In genomic region chr6:693737-694038, GRCh38 we compare ENCODE assay signal across 8 cellular contexts. TPM values are rescaled to one million over a fixed set of nuclear protein-coding genes. Genes with fewer than 3 reads are reported as not detected.
DNase-seq lines count a peak whose midpoint lies in the region; ATAC-seq and TF ChIP-seq lines count a peak whose summit lies in the region.

No MANE protein-coding gene starts in this region.

- H3K9ac ChIP-seq in liver (ENCODE audit: low read depth in 1 of 2, low read length in 2 of 2) = no peak overlapping the region

- TF ChIP-seq CTCF in cardiac muscle cell (IDR thresholded peaks at IDR 0.05; ENCODE audit: low read depth, low read length) (no peak), liver (IDR thresholded peaks at IDR 0.05; ENCODE audit: low read depth, low read length, missing input control) (no peak), upper lobe of left lung (IDR thresholded peaks at IDR 0.05) (no peak)

- H3K4me1 ChIP-seq in cardiac muscle cell (ENCODE audit: low read depth) (peaks cover 4% of the 10 kb centered on the region), liver (ENCODE audit: control insufficient read depth in 4 of 4, insufficient read depth in 4 of 4, low read length in 3 of 4) (peaks cover 2 to 14% (median 7%) of the 10 kb centered on the region in 4 donors), upper lobe of left lung (peaks cover 10 to 22% (median 14%) of the 10 kb centered on the region in 4 donors)

- H3K36me3 Mint-ChIP-seq in activated naive CD8-positive, alpha-beta T cell treated with anti-CD3 and anti-CD28 coated beads, Interleukin-2, amount 10 ng/mL, durations not matched to agents 7 days and 5 days = peaks cover 2% of the 10 kb centered on the region

- intact Hi-C loops in left cardiac atrium (cut with DNase I) = no loop called here

- H3K9me3 ChIP-seq in cardiac muscle cell (ENCODE audit: low read depth) = no peaks in the 10 kb centered on the region
- H3K9me3 ChIP-seq in liver (ENCODE audit: control insufficient read depth in 4 of 4, low read length in 3 of 4) = no peaks in the 10 kb centered on the region
- no peaks in the 10 kb centered on the region for H3K9me3 ChIP-seq in upper lobe of left lung

- H3K27me3 Mint-ChIP-seq in activated naive CD8-positive, alpha-beta T cell treated with anti-CD3 and anti-CD28 coated beads, Interleukin-2, amount 10 ng/mL, durations not matched to agents 7 days and 5 days = no peaks in the 10 kb centered on the region

- H3K9me3 Mint-ChIP-seq in activated naive CD8-positive, alpha-beta T cell treated with anti-CD3 and anti-CD28 coated beads, Interleukin-2, amount 10 ng/mL, durations not matched to agents 7 days and 5 days = no peaks in the 10 kb centered on the region

- H3K36me3 ChIP-seq in cardiac muscle cell = no peaks in the 10 kb centered on the region
- no peaks in the 10 kb centered on the region for H3K36me3 ChIP-seq in liver (ENCODE audit: control insufficient read depth in 4 of 4, insufficient read depth in 3 of 4, low read depth in 1 of 4, low read length in 3 of 4)
- H3K36me3 ChIP-seq in upper lobe of left lung = peaks cover 0 to 6% (median 3%) of the 10 kb centered on the region in 4 donors

- no peaks in the 10 kb centered on the region for H3K27me3 ChIP-seq in cardiac muscle cell
- H3K27me3 ChIP-seq in liver (ENCODE audit: control insufficient read depth in 4 of 4, insufficient read depth in 4 of 4, low read length in 3 of 4) = no peaks in the 10 kb centered on the region
- no peaks in the 10 kb centered on the region for H3K27me3 ChIP-seq in upper lobe of left lung

- DNase-seq in cardiac muscle cell (ENCODE audit: low read depth in 1 of 2, low spot score in 1 of 2) (no peak), left cardiac atrium (no peak), upper lobe of left lung (peak in 1 of 2 donors; percentile 22), superior temporal gyrus (ENCODE audit: extremely low spot score) (no peak)
- DNase-seq in activated naive CD8-positive, alpha-beta T cell treated with anti-CD3 and anti-CD28 coated beads, Interleukin-2, amount 10 ng/mL, durations not matched to agents 7 days and 5 days = no peak

- no peak for TF ChIP-seq POLR2A in upper lobe of left lung (IDR thresholded peaks at IDR 0.05)

- TF ChIP-seq EP300 in upper lobe of left lung (IDR thresholded peaks at IDR 0.05) = no peak

- H3K4me3 Mint-ChIP-seq in activated naive CD8-positive, alpha-beta T cell treated with anti-CD3 and anti-CD28 coated beads, Interleukin-2, amount 10 ng/mL, durations not matched to agents 7 days and 5 days = peak overlapping the region; percentile 97

- H3K27ac ChIP-seq in cardiac muscle cell = no peak overlapping the region
- H3K27ac ChIP-seq in liver (ENCODE audit: low read depth in 1 of 2, low read length in 2 of 2) = no peak overlapping the region
- no peak overlapping the region for H3K27ac ChIP-seq in upper lobe of left lung

- H3K27ac Mint-ChIP-seq in activated naive CD8-positive, alpha-beta T cell treated with anti-CD3 and anti-CD28 coated beads, Interleukin-2, amount 10 ng/mL, durations not matched to agents 7 days and 5 days = peak overlapping the region; percentile 96

- 91% methylated on average over 12 of the region's 12 CpGs for WGBS in liver
- WGBS in upper lobe of left lung, 2 donors = 98% methylated on average over 9 to 12 of the region's 12 CpGs

- POLR2A ChIA-PET in activated naive CD8-positive, alpha-beta T cell treated with anti-CD3 and anti-CD28 coated beads, Interleukin-2, amount 10 ng/mL, durations not matched to agents 7 days and 5 days (lab: Charles Lee) = interaction anchor here (1.1 to 2.6 kb wide), 6 partner anchors 8 to 302 kb away, joined by 3 to 29 read pairs (median 8); partner anchors contain the start of gene IRF4

- ATAC-seq in left cardiac atrium = no peak
- ATAC-seq in activated naive CD8-positive, alpha-beta T cell treated with anti-CD3 and anti-CD28 coated beads, Interleukin-2, amount 10 ng/mL, durations not matched to agents 7 days and 5 days (ENCODE audit: low read depth) = no peak
- no peak for ATAC-seq in upper lobe of left lung (ENCODE audit: low FRiP score in 2 of 2)
- no peak for ATAC-seq in GM21786 (IDR thresholded peaks at IDR 0.05; ENCODE audit: unreplicated experiment)
- ATAC-seq in GM18858 (IDR thresholded peaks at IDR 0.05; ENCODE audit: unreplicated experiment) = no peak

- peak overlapping the region; percentile 51 for H3K4me3 ChIP-seq in cardiac muscle cell
- peak overlapping the region in 2 of 3 donors; percentile 91 to 96 for H3K4me3 ChIP-seq in liver (ENCODE audit: low read depth in 1 of 3, low read length in 3 of 3)
- H3K4me3 ChIP-seq in upper lobe of left lung = peak overlapping the region in 3 of 4 donors; percentile 83 to 97 (median 95)

- TF ChIP-seq RAD21 in liver (IDR thresholded peaks at IDR 0.05) = no peak

- H3K4me1 Mint-ChIP-seq in activated naive CD8-positive, alpha-beta T cell treated with anti-CD3 and anti-CD28 coated beads, Interleukin-2, amount 10 ng/mL, durations not matched to agents 7 days and 5 days = peaks cover 27% of the 10 kb centered on the region

TF ChIP-seq in liver, 16 proteins besides CTCF, POLR2A, EP300 and RAD21 (continues in another document):
- TF ChIP-seq NR2F2 (IDR thresholded peaks at IDR 0.05) (no peak), EGR1 (IDR thresholded peaks at IDR 0.05; ENCODE audit: low read depth in 2 of 2) (no peak), RXRA (IDR thresholded peaks at IDR 0.05) (no peak), TAF1 (conservative IDR thresholded peaks at IDR 0.05) (no peak), HNF4G (IDR thresholded peaks at IDR 0.05) (no peak), SP1 (IDR thresholded peaks at IDR 0.05) (no peak), FOXA1 (IDR thresholded peaks at IDR 0.05) (no peak), FOXA2 (IDR thresholded peaks at IDR 0.05) (no peak), ZBTB33 (IDR thresholded peaks at IDR 0.05) (no peak), JUND (IDR thresholded peaks at IDR 0.05) (no peak), ATF3 (IDR thresholded peaks at IDR 0.05) (no peak), REST (IDR thresholded peaks at IDR 0.05) (no peak), MAX (IDR thresholded peaks at IDR 0.05) (no peak)

RNA-seq across cellular contexts. Expression of gene EXOC2, which starts 0.7 kb away (rescaled TPM):
- 24.1 and 29.2 TPM in 2 replicates for total RNA-seq in cardiac muscle cell
- polyA plus RNA-seq in cardiac muscle cell = 28.9 and 30.5 TPM in 2 replicates
- 10 to 100 TPM; 13.3 to 14.8 TPM for total RNA-seq in left cardiac atrium
- total RNA-seq in activated naive CD8-positive, alpha-beta T cell treated with anti-CD3 and anti-CD28 coated beads, Interleukin-2, amount 10 ng/mL, durations not matched to agents 7 days and 5 days = 10 to 100 TPM; 31.9 to 35.4 TPM
- 10 to 100 TPM; 11.0 to 15.3 TPM for total RNA-seq in liver
- polyA plus RNA-seq in liver = 1 to 10 TPM; 6.7 to 7.3 TPM
- total RNA-seq in upper lobe of left lung = 10 to 100 TPM; 16.5 to 31.4 (median 24.4) TPM

RNA-seq across cellular contexts. Expression of gene HUS1B, which starts 36.8 kb away (rescaled TPM):
- total RNA-seq in cardiac muscle cell (1.2 and 1.9 TPM in 2 replicates), left cardiac atrium (not detected), liver (1 to 10 TPM in 1 of 2 donors, under 1 TPM in 1; 0.51 to 1.3 TPM), upper lobe of left lung (10 to 100 TPM in 1 of 6 donors, 1 to 10 TPM in 3, under 1 TPM in 2; 0.83 to 14.7 (median 2.5) TPM)
- polyA plus RNA-seq in cardiac muscle cell (0.51 TPM in 1 of 2 replicates, not detected in the other), liver (under 1 TPM in 1 of 2 donors, not detected in 1; 0.07 TPM)
- total RNA-seq in activated naive CD8-positive, alpha-beta T cell treated with anti-CD3 and anti-CD28 coated beads, Interleukin-2, amount 10 ng/mL, durations not matched to agents 7 days and 5 days = 1 to 10 TPM; 1.6 to 2.0 TPM
